ENCODE assay signal across 17 cellular contexts in genomic region chr20:605237-605636, GRCh38. TPM values are rescaled to one million over a fixed set of nuclear protein-coding genes. Genes with fewer than 3 reads are reported as not detected.
A peak's percentile ranks its signal among the peaks of the same experiment; 100 is the strongest.
DNase-seq lines count a peak whose midpoint lies in the region; ATAC-seq lines count a peak whose summit lies in the region.
"Had no signal": no experiment of that assay in that cellular context is flagged by ENCODE, and none has a peak within 500 bp of the region (broad histone marks: within the 10 kb centered on the region; RNA-seq: fewer than 3 reads in every experiment).

No MANE protein-coding gene starts in this region.

- peak; percentile 83 for DNase-seq in ELF-1 (ENCODE audit: low read depth, low spot score)
- peak; percentile 65 for DNase-seq in NT2/D1 (ENCODE audit: low read depth, low spot score)
- DNase-seq in islet precursor cell, result peak; percentile 95
- DNase-seq in NCI-H2227 (lab: John Stamatoyannopoulos, UW; ENCODE audit: unreplicated experiment), result no peak
- no peak for DNase-seq in activated effector memory CD4-positive, alpha-beta T cell treated with Interleukin-2 at 50 U/mL for 16 hours
- DNase-seq: CD8-positive, alpha-beta memory T cell; GOT3; HFFc6; KBM-7; NCI-H1092; NCI-H1694; NCI-H2107; NCI-H69; PC-9 had no signal

- peak overlapping the region; percentile 47 for H3K27ac ChIP-seq in skeletal muscle tissue (ENCODE audit: low read depth, low read length)
- H3K27ac ChIP-seq: PC-9 had no signal

- H3K4me1 ChIP-seq in NT2/D1 (ENCODE audit: insufficient read depth, insufficient read length) (peaks cover 14% of the 10 kb centered on the region), skeletal muscle tissue (ENCODE audit: control insufficient read depth in 3 of 3, insufficient read depth in 3 of 3, low read length in 3 of 3) (peaks cover 4 to 20% (median 17%) of the 10 kb centered on the region in 3 donors)

- peaks cover 15% of the 10 kb centered on the region for H3K27me3 ChIP-seq in NT2/D1 (ENCODE audit: insufficient read depth, insufficient read length)
- H3K27me3 ChIP-seq in skeletal muscle tissue (ENCODE audit: control insufficient read depth in 3 of 3, insufficient read depth in 3 of 3, low read length in 3 of 3), result peaks cover 18 to 28% (median 20%) of the 10 kb centered on the region in 3 donors

- H3K9me3 ChIP-seq in NT2/D1 (ENCODE audit: insufficient read depth, low read length) (no peaks in the 10 kb centered on the region), skeletal muscle tissue (ENCODE audit: control insufficient read depth in 3 of 3, low read length in 3 of 3) (no peaks in the 10 kb centered on the region)
- H3K9me3 ChIP-seq: SK-N-SH had no signal

- H3K4me3 ChIP-seq in NT2/D1 (ENCODE audit: insufficient read length, low read depth) (no peak overlapping the region), skeletal muscle tissue (ENCODE audit: low read length in 3 of 3) (no peak overlapping the region)
- H3K4me3 ChIP-seq: PC-9 had no signal

- ATAC-seq in GM18867 (IDR thresholded peaks at IDR 0.05; ENCODE audit: unreplicated experiment), result no peak

- H3K9ac ChIP-seq in NT2/D1 (ENCODE audit: insufficient read length, low read depth) (no peak overlapping the region), skeletal muscle tissue (ENCODE audit: low read depth in 1 of 3, low read length in 3 of 3) (no peak overlapping the region)
- H3K9ac ChIP-seq: SK-N-SH had no signal

- peaks cover 13% of the 10 kb centered on the region for H3K36me3 ChIP-seq in NT2/D1 (ENCODE audit: insufficient read depth, insufficient read length, low read length)
- H3K36me3 ChIP-seq in skeletal muscle tissue (ENCODE audit: control insufficient read depth in 3 of 3, insufficient read depth in 3 of 3, low read length in 3 of 3), result no peaks in the 10 kb centered on the region

RNA-seq across cellular contexts. Expression of gene TCF15, which starts 4.9 kb away (rescaled TPM):
- 2.1 TPM for total RNA-seq in skeletal muscle tissue
- total RNA-seq: CD8-positive, alpha-beta memory T cell; HFFc6; PC-9 had no signal

RNA-seq across cellular contexts. Expression of gene SRXN1, which starts 47.8 kb away (rescaled TPM):
- total RNA-seq in skeletal muscle tissue, result 11.0 TPM

Comparison
In these comparisons a context has a peak if more than half of its experiments do, and no peak if none do; other contexts are left out.
1. DNase-seq: peak in ELF-1 (single experiment), NT2/D1 (single experiment) and islet precursor cell (single experiment); none in NCI-H2227 (single experiment) and activated effector memory CD4-positive, alpha-beta T cell treated with Interleukin-2 at 50 U/mL for 16 hours (single experiment).